8 cellular contexts compared by ENCODE assay signal in the genomic region with DNA sequence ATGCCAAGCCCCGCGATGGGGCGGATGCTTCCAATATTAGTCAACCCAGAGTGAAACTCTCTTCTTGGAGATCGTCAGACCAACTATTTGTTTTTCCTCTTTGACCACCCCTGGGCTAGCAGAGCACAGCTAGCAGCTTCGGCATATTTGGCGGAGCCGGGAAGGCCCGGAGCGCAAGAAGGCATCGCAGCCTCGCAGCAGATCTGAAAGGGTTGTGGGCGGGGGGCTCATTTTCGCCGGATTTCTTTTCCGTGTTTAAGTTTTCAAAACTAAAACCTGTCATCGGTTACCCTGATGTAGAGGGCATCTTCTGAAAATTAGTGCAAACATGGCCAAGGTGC. TPM values are rescaled to one million over a fixed set of nuclear protein-coding genes. Genes with fewer than 3 reads are reported as not detected.
DNase-seq lines count a peak whose midpoint lies in the region; ATAC-seq and TF ChIP-seq lines count a peak whose summit lies in the region.

No MANE protein-coding gene starts in this region.

- TF ChIP-seq CTCF in fibroblast of the aortic adventitia (IDR thresholded peaks at IDR 0.05; ENCODE audit: insufficient read depth, low read length), result no peak

- peak; percentile 16 for DNase-seq in RPMI8226
- DNase-seq in fibroblast of the aortic adventitia (ENCODE audit: low read depth), result peak; percentile 28
- no peak for DNase-seq in skeletal muscle cell (ENCODE audit: low read depth)
- no peak for DNase-seq in UCSD-AML1 (lab: John Stamatoyannopoulos, UW; ENCODE audit: unreplicated experiment)
- no peak for DNase-seq in AG20443 (ENCODE audit: low spot score)
- DNase-seq in NCI-H2171 (lab: John Stamatoyannopoulos, UW), result no peak

- ATAC-seq in GM21390 (IDR thresholded peaks at IDR 0.05; ENCODE audit: unreplicated experiment), result peak; percentile 38

- H2AFZ ChIP-seq in ACC112 (ENCODE audit: low read length, unreplicated experiment), result peak overlapping the region; percentile 93

- H3K27ac ChIP-seq in ACC112 (ENCODE audit: low read depth, low read length), result no peak overlapping the region

- H3K79me2 ChIP-seq in ACC112 (ENCODE audit: control insufficient read depth, insufficient read depth, low read length, unreplicated experiment), result no peaks in the 10 kb centered on the region

- no peaks in the 10 kb centered on the region for H3K4me1 ChIP-seq in ACC112 (ENCODE audit: control insufficient read depth, insufficient read depth, low read length, unreplicated experiment)

- no peaks in the 10 kb centered on the region for H3K36me3 ChIP-seq in ACC112 (ENCODE audit: insufficient read depth, low read length)

- H3K27me3 ChIP-seq in ACC112 (ENCODE audit: insufficient read depth, low read length), result peaks cover 63% of the 10 kb centered on the region

- peak overlapping the region; percentile 90 for H3K4me3 ChIP-seq in ACC112 (ENCODE audit: low read depth, low read length)
- peak overlapping the region; percentile 68 for H3K4me3 ChIP-seq in fibroblast of the aortic adventitia (ENCODE audit: low read depth, low read length)
- peak overlapping the region; percentile 60 for H3K4me3 ChIP-seq in skeletal muscle cell (ENCODE audit: low read depth, low read length)

RNA-seq across cellular contexts. Expression of a gene that starts 0.3 kb away (rescaled TPM):
- total RNA-seq in fibroblast of the aortic adventitia (ENCODE audit: low replicate concordance), result 4.8 TPM in 1 of 2 replicates, not detected in the other

Comparison
In these comparisons a context has a peak if more than half of its experiments do, and no peak if none do; other contexts are left out.
1. DNase-seq: peak in RPMI8226 (single experiment) and fibroblast of the aortic adventitia (single experiment); none in skeletal muscle cell (single experiment), UCSD-AML1 (single experiment), AG20443 (single experiment) and NCI-H2171 (single experiment).
2. Peak in every context shown above with its lines, with median percentiles within 50 percentile points of each other: H3K4me3 ChIP-seq.